10 cellular contexts compared by ENCODE assay signal in the genomic region with DNA sequence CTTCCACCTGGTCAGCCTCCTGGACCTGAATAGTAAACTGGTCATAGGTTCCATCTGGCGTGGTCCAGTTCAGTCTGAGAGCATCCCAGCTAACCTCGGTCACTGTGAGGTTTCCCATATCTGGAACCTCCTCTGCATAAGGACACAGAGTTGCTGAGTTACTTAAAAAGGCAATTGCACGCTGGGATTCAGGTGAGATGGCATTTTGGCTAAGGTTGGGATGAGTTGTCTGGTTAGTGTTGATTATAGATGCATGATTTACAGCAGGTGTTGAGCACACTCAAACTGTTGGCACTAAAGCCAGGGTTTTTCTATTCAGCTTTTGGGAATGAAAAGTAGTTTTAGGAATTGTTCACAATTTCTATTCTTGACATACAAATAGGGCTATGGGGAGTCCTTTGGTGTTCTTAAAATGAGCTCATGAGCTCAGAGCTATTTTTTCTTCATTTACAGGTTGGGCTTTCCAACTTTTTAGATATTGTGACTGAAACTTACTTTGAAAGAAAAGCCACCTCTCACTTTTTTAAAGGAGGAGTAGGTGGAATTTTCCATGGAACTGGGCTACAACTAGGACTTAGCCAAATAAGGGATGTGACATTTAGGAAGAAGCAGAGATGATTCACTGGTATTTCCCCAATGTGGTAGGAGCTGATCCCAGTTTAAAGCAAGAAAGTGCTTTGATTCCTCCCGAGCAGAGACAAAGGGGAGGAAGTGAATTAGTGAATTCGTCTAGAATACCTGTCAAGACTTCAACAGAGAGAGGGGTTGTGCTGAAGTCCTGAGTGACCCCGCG. TPM values are rescaled to one million over a fixed set of nuclear protein-coding genes. Genes with fewer than 3 reads are reported as not detected.
DNase-seq lines count a peak whose midpoint lies in the region; ATAC-seq, FAIRE-seq and TF ChIP-seq lines count a peak whose summit lies in the region.
"Had no signal": no experiment of that assay in that cellular context is flagged by ENCODE, and none has a peak within 500 bp of the region (broad histone marks: within the 10 kb centered on the region; RNA-seq: fewer than 3 reads in every experiment).

No MANE protein-coding gene starts in this region.

- H4K20me1 ChIP-seq in keratinocyte (ENCODE audit: control insufficient read depth, extremely low read depth, insufficient read depth, low read length): no peaks in the 10 kb centered on the region

- peaks cover 8% of the 10 kb centered on the region for H3K9me1 ChIP-seq in keratinocyte (ENCODE audit: control insufficient read depth, extremely low read depth, insufficient read depth, low read length)

- intact Hi-C loops in aorta (cut with DNase I): loop anchor here (1.0 to 10.0 kb wide), 3 partner anchors 20 to 83 kb away; partner anchors contain the start of gene TNC (in 1 of the 2)

- H3K27ac ChIP-seq in keratinocyte (ENCODE audit: control insufficient read depth, insufficient read depth, low read length) (peak overlapping the region; percentile 10), aorta (ENCODE audit: low read depth in 1 of 2, low read length in 2 of 2) (peak overlapping the region; percentile 39 to 92)

- peak; percentile 58 for ATAC-seq in aorta (ENCODE audit: low FRiP score)
- ATAC-seq in HG02938 (IDR thresholded peaks at IDR 0.05; ENCODE audit: unreplicated experiment): no peak

- H3K79me2 ChIP-seq in keratinocyte (ENCODE audit: control insufficient read depth, insufficient read depth, low read length): no peaks in the 10 kb centered on the region

- H3K4me3 ChIP-seq in choroid plexus epithelial cell (ENCODE audit: low read depth, low read length) (no peak overlapping the region), keratinocyte (ENCODE audit: control insufficient read depth in 2 of 3, extremely low read depth in 1 of 3, insufficient read depth in 2 of 3, low read depth in 1 of 3, low read length in 3 of 3) (no peak overlapping the region), aorta (ENCODE audit: low read length in 2 of 2) (no peak overlapping the region)
- H3K4me3 ChIP-seq: dorsolateral prefrontal cortex had no signal

- DNase-seq in HS-27A (ENCODE audit: low read depth) (peak; percentile 24), choroid plexus epithelial cell (ENCODE audit: low read depth) (peak; percentile 7), keratinocyte (ENCODE audit: low read depth, low spot score) (peak; percentile 28), aorta (no peak), NCI-H1694 treated with DMSO at 0.1 percent for 48 hours (lab: John Stamatoyannopoulos, UW) (no peak), SHP77 (lab: John Stamatoyannopoulos, UW) (no peak)
- DNase-seq: dorsolateral prefrontal cortex; NCI-H1694; NK-92 treated with Interleukin-12 subunit alpha and Interleukin-12 subunit beta, amount 100 ng/mL, for 24 hours had no signal

- WGBS in aorta, 2 donors: 51 to 54% methylated on average over 7 of the region's 7 CpGs

- dilution Hi-C loops in keratinocyte (cut with MboI; ENCODE audit: extremely low pct_ligation_motif_present, low sequenced_read_pairs): no loop called here

- H3K4me1 ChIP-seq in keratinocyte (ENCODE audit: control insufficient read depth, extremely low read depth, insufficient read depth, low read length) (peaks cover 32% of the 10 kb centered on the region), aorta (ENCODE audit: control insufficient read depth in 1 of 2, insufficient read depth in 2 of 2, low read length in 2 of 2) (peaks cover 4 to 11% of the 10 kb centered on the region in 2 donors)

- H3K9me3 ChIP-seq in keratinocyte (ENCODE audit: control insufficient read depth, low read depth, low read length): no peaks in the 10 kb centered on the region
- H3K9me3 ChIP-seq in aorta (ENCODE audit: control insufficient read depth, low read length): no peaks in the 10 kb centered on the region

- no peak overlapping the region for H3K4me2 ChIP-seq in keratinocyte (ENCODE audit: control insufficient read depth, extremely low read depth, insufficient read depth, low read depth, low read length)

- no peak for TF ChIP-seq CTCF in choroid plexus epithelial cell (conservative IDR thresholded peaks at IDR 0.05; ENCODE audit: low read depth, low read length)
- TF ChIP-seq CTCF in keratinocyte (optimal IDR thresholded peaks at IDR 0.05 in 1 of 3, IDR thresholded peaks at IDR 0.05 in 1 of 3, conservative IDR thresholded peaks at IDR 0.05 in 1 of 3; ENCODE audit: extremely low read depth in 1 of 3, insufficient read depth in 2 of 3, low read length in 3 of 3): no peak

- no peaks in the 10 kb centered on the region for H3K27me3 ChIP-seq in keratinocyte (ENCODE audit: control insufficient read depth, extremely low read depth, insufficient read depth, low read length)
- no peaks in the 10 kb centered on the region for H3K27me3 ChIP-seq in aorta (ENCODE audit: control insufficient read depth in 1 of 2, insufficient read depth in 2 of 2, low read length in 1 of 2)
- H3K27me3 ChIP-seq: dorsolateral prefrontal cortex had no signal

- H3K36me3 ChIP-seq in keratinocyte (ENCODE audit: control insufficient read depth in 2 of 2, extremely low read depth in 1 of 2, insufficient read depth in 2 of 2, low read length in 2 of 2) (peaks cover 0 to 3% of the 10 kb centered on the region in 2 experiments), aorta (ENCODE audit: control insufficient read depth in 1 of 2, insufficient read depth in 2 of 2, low read length in 1 of 2) (peaks cover 0 to 6% of the 10 kb centered on the region in 2 donors)

- no peak overlapping the region for H2AFZ ChIP-seq in keratinocyte (ENCODE audit: control insufficient read depth, low read length)

- peak; percentile 65 for FAIRE-seq in keratinocyte (lab: Jason Lieb, UNC)

- H3K9ac ChIP-seq in keratinocyte (ENCODE audit: control insufficient read depth, extremely low read depth, insufficient read depth, low read length): no peak overlapping the region

RNA-seq across cellular contexts. Expression of gene TNC, which starts 54.7 kb away (rescaled TPM):
- polyA plus RNA-seq in keratinocyte: 50.0 to 103 TPM (median 58.7 TPM) in 3 replicates
- 9.7 TPM for polyA plus RNA-seq in keratinocyte (2011; ENCODE audit: low read depth)
- 11.0 and 13.9 TPM in 2 replicates for polyA plus RNA-seq in keratinocyte (2011; cell fraction: cytosol; rRNA removed)
- polyA plus RNA-seq in keratinocyte (2011; cell fraction: nucleus; rRNA removed): 220 and 317 TPM in 2 replicates
- polyA plus RNA-seq in keratinocyte (2012; ENCODE audit: low replicate concordance): 9.3 and 67.3 TPM in 2 replicates
- 156 to 171 TPM (median 163 TPM) in 3 replicates for polyA minus RNA-seq in keratinocyte
- 52.0 TPM for polyA minus RNA-seq in keratinocyte (2011; cell fraction: cytosol; rRNA and poly(A)+ RNA removed)
- polyA minus RNA-seq in keratinocyte (2011; cell fraction: nucleus; rRNA and poly(A)+ RNA removed): 323 and 527 TPM in 2 replicates
- total RNA-seq in aorta: 1,000 to 10,000 TPM in 1 of 2 donors, 100 to 1,000 TPM in 1; 117 to 1,047 TPM
- polyA plus RNA-seq in aorta: 10 to 100 TPM in 1 of 2 donors, 1 to 10 TPM in 1; 8.5 to 88.4 TPM

Comparison
In these comparisons a context has a peak if more than half of its experiments do, and no peak if none do; other contexts are left out.
1. DNase-seq: peak in HS-27A (single experiment), choroid plexus epithelial cell (single experiment) and keratinocyte (single experiment); none in aorta (0 of 2), NCI-H1694 treated with DMSO at 0.1 percent for 48 hours (single experiment) and SHP77 (0 of 2).